In genomic region chr11:11524436-11525038, GRCh38 we compare ENCODE assay signal across 20 cellular contexts.
"Had no signal": no experiment of that assay in that cellular context is flagged by ENCODE, and none has a peak within 500 bp of the region (broad histone marks: within the 10 kb centered on the region; RNA-seq: fewer than 3 reads in every experiment).

No MANE protein-coding gene starts in this region.

- H3K4me3 Mint-ChIP-seq: activated naive CD8-positive, alpha-beta T cell; effector memory CD8-positive, alpha-beta T cell; mesothelial cell of epicardium; nephron progenitor cell had no signal

- H3K36me3 Mint-ChIP-seq: activated naive CD8-positive, alpha-beta T cell; mesothelial cell of epicardium had no signal

- H3K4me1 Mint-ChIP-seq: mesothelial cell of epicardium had no signal

- H3K27ac Mint-ChIP-seq: activated naive CD8-positive, alpha-beta T cell; effector memory CD8-positive, alpha-beta T cell; mesothelial cell of epicardium; nephron progenitor cell; progenitor cell of endocrine pancreas had no signal

- ATAC-seq: effector memory CD8-positive, alpha-beta T cell; gastroesophageal sphincter; heart right ventricle; left colon; lower lobe of right lung had no signal

- H3K9me3 Mint-ChIP-seq: effector memory CD8-positive, alpha-beta T cell had no signal

- DNase-seq: activated CD4-positive, alpha-beta T cell treated with anti-CD3 and anti-CD28 coated beads for 1 hour; activated CD4-positive, alpha-beta T cell treated with anti-CD3 and anti-CD28 coated beads, Interleukin-2, amount 50 U/mL, for 4 hours; amniotic stem cell; brain microvascular endothelial cell; cerebellar nuclear complex; dermis blood vessel endothelial cell; effector memory CD8-positive, alpha-beta T cell; heart right ventricle; left colon; lower lobe of right lung; nephron progenitor cell; occipital lobe; stimulated activated CD4-positive, alpha-beta T cell treated with anti-CD3 and anti-CD28 coated beads, Interleukin-15, amount 100 ng/mL, for 24 hours; stimulated activated CD4-positive, alpha-beta T cell treated with anti-CD3 and anti-CD28 coated beads, Interleukin-4, amount 100 ng/mL, for 1 hour; stimulated activated naive CD4-positive, alpha-beta T cell; transverse colon had no signal
